In the genomic region with DNA sequence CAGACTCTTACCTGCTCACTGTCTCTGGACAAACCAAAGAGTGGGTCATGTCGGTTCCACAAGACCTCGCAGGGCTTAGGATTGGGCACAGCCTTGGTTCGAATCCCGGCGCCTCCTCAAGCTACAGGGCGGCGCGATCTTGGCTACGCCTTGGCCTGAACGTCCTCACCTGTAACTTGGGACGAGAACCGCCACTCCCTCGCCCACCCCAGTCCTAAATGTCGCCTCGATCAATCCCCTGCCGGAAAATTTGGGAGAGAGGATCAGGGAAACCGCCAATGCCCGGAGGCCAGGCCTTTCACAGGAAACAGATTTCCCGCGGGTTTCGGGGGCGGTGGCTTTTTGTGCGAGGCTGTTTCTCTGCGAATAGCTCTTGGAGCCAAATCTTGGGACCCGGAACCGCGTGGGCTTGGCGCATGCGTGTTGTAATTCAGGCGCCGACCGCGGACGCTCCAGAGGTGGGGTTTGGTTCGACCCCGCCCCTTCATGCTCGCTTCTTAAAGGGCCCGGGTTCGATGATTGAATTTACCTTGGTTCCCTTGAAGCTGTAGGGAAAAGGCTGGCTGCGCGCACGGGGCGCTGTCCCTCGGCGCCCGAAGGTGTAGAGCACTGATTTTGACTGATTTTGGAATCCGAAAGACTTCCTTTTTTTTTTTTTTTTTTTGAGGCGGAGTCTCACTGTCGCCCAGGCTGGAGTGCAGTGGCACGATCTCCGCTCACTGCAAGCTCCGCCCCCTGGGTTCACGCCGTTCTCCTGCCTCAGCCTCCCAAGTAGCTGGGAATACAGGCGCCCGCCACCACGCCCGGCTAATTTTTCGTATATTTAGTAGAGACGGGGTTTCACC, we compare ENCODE assay signal across 8 cellular contexts. TPM values are rescaled to one million over a fixed set of nuclear protein-coding genes. Genes with fewer than 3 reads are reported as not detected.
A peak's percentile ranks its signal among the peaks of the same experiment; 100 is the strongest.
DNase-seq lines count a peak whose midpoint lies in the region; ATAC-seq and TF ChIP-seq lines count a peak whose summit lies in the region.

A gene with protein sequence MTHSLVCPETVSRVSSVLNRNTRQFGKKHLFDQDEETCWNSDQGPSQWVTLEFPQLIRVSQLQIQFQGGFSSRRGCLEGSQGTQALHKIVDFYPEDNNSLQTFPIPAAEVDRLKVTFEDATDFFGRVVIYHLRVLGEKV (minus strand): TSS at position 403 of the 845 bp plus-strand sequence. CDS start 354 bp downstream, at position 49.

- H3K9me3 Mint-ChIP-seq in endodermal cell: peaks cover 3% of the 10 kb centered on the region

- H3K36me3 ChIP-seq in HUES64 (ENCODE audit: insufficient read depth, low read length) (peaks cover 23% of the 10 kb centered on the region), OCI-LY3 (replicated peaks; ENCODE audit: low read depth, low read length) (peaks cover 34% of the 10 kb centered on the region), endodermal cell (ENCODE audit: control insufficient read depth, insufficient read depth, low read length) (peaks cover 19% of the 10 kb centered on the region), mesodermal cell (ENCODE audit: control insufficient read depth, insufficient read depth, low read length) (peaks cover 34% of the 10 kb centered on the region)

- peak within 1 kb of the TSS; percentile 79 for H3K4me2 ChIP-seq in OCI-LY3 (ENCODE audit: low read length)

- peaks cover 40% of the 10 kb centered on the region for H3K27me3 ChIP-seq in HUES64 (ENCODE audit: insufficient read depth, low read length)
- no peaks in the 10 kb centered on the region for H3K27me3 ChIP-seq in OCI-LY3 (ENCODE audit: low read depth, low read length)
- H3K27me3 ChIP-seq in endodermal cell (ENCODE audit: control insufficient read depth, insufficient read depth, low read length, poor library complexity, severe bottlenecking): peaks cover 27% of the 10 kb centered on the region

- peak within 1 kb of the TSS; percentile 86 for H3K4me3 Mint-ChIP-seq in endodermal cell

- H3K4me3 ChIP-seq in HUES64 (ENCODE audit: low read length) (peak within 1 kb of the TSS; percentile 94), OCI-LY3 (ENCODE audit: low read length) (peak within 1 kb of the TSS; percentile 87), endodermal cell (ENCODE audit: low read length) (peak within 1 kb of the TSS; percentile 96), mesodermal cell (ENCODE audit: extremely low read depth, insufficient read depth, low read length, poor library complexity, severe bottlenecking) (peak within 1 kb of the TSS; percentile 50)

- peaks cover 16% of the 10 kb centered on the region for H3K79me2 ChIP-seq in OCI-LY3 (ENCODE audit: low read length)

- H4K20me1 ChIP-seq in OCI-LY3 (ENCODE audit: insufficient read depth, low read length): no peaks in the 10 kb centered on the region

- no peak within 1 kb of the TSS for H2AFZ ChIP-seq in OCI-LY3 (ENCODE audit: low read depth, low read length)

- TF ChIP-seq CTCF in C4-2B (conservative IDR thresholded peaks at IDR 0.05) (no peak), OCI-LY3 (IDR thresholded peaks at IDR 0.05; ENCODE audit: low read depth, low read length) (no peak), endodermal cell (conservative IDR thresholded peaks at IDR 0.05) (no peak)

- peak; percentile 53 for ATAC-seq in GM19455 (IDR thresholded peaks at IDR 0.05; ENCODE audit: unreplicated experiment)

- no peaks in the 10 kb centered on the region for H3K4me1 ChIP-seq in HUES64 (ENCODE audit: insufficient read depth, low read length)
- H3K4me1 ChIP-seq in OCI-LY3 (ENCODE audit: low read length): peaks cover 6% of the 10 kb centered on the region; the same call in 1 of the 2 replicates
- no peaks in the 10 kb centered on the region for H3K4me1 ChIP-seq in endodermal cell (ENCODE audit: control insufficient read depth, insufficient read depth, low read length)
- H3K4me1 ChIP-seq in mesodermal cell (ENCODE audit: control insufficient read depth, insufficient read depth, low read length, poor library complexity, severe bottlenecking): no peaks in the 10 kb centered on the region

- H3K27me3 Mint-ChIP-seq in endodermal cell (ENCODE audit: insufficient read depth): peaks cover 35% of the 10 kb centered on the region

- 7% methylated on average over 60 of the region's 60 CpGs for WGBS in HUES64
- 11 to 18% methylated on average over 23 to 60 of the region's 60 CpGs for WGBS in endodermal cell (ENCODE audit: insufficient coverage in 1 of 2, insufficient read length in 1 of 2), 2 experiments
- WGBS in mesodermal cell (ENCODE audit: insufficient coverage in 2 of 2), 2 experiments: 12 to 13% methylated on average over 41 to 56 of the region's 60 CpGs

- H3K9ac ChIP-seq in HUES64 (ENCODE audit: low read depth, low read length): peak within 1 kb of the TSS; percentile 89
- peak within 1 kb of the TSS; percentile 72 for H3K9ac ChIP-seq in OCI-LY3 (ENCODE audit: low read length)
- H3K9ac ChIP-seq in endodermal cell (ENCODE audit: extremely low read depth, low read length, poor library complexity, severe bottlenecking): peak within 1 kb of the TSS; percentile 72

- H3K27ac Mint-ChIP-seq in endodermal cell: peak within 1 kb of the TSS; percentile 94

- H3K4me1 Mint-ChIP-seq in endodermal cell: peaks cover 12% of the 10 kb centered on the region

- H3K27ac ChIP-seq in C4-2B (peak within 1 kb of the TSS; percentile 87), HUES64 (ENCODE audit: low read depth, low read length) (peak within 1 kb of the TSS; percentile 57), OCI-LY3 (ENCODE audit: low read length) (peak within 1 kb of the TSS; percentile 51), endodermal cell (ENCODE audit: low read depth, low read length) (peak within 1 kb of the TSS; percentile 24), mesodermal cell (ENCODE audit: low read depth, low read length, severe bottlenecking) (peak within 1 kb of the TSS; percentile 26)

- DNase-seq in activated CD8-positive, alpha-beta memory T cell treated with anti-CD3 and anti-CD28 coated beads, Interleukin-2, amount 50 U/mL, for 4 hours: peak; percentile 93
- DNase-seq in endodermal cell: peak; percentile 93
- DNase-seq in stimulated activated CD8-positive, alpha-beta memory T cell treated with anti-CD3 and anti-CD28 coated beads, Interleukin-15, amount 100 ng/mL, for 24 hours (ENCODE audit: low read depth): peak; percentile 81

- H3K36me3 Mint-ChIP-seq in endodermal cell (ENCODE audit: low read depth): peaks cover 25% of the 10 kb centered on the region

- H3K9me3 ChIP-seq in HUES64 (ENCODE audit: insufficient read depth, low read depth, low read length) (no peaks in the 10 kb centered on the region), OCI-LY3 (ENCODE audit: insufficient read depth, low read length) (no peaks in the 10 kb centered on the region), endodermal cell (ENCODE audit: control insufficient read depth, low read length) (no peaks in the 10 kb centered on the region), mesodermal cell (ENCODE audit: control insufficient read depth, low read length) (no peaks in the 10 kb centered on the region)

RNA-seq across cellular contexts. Expression of the gene that starts here (rescaled TPM):
- polyA plus RNA-seq in HUES64 (2013, experiment 1 of 2): 9.9 TPM
- polyA plus RNA-seq in HUES64 (2013, experiment 2 of 2): 9.6 TPM
- total RNA-seq in endodermal cell: 10 to 100 TPM; 14.7 to 17.2 TPM
- 9.3 TPM for polyA plus RNA-seq in endodermal cell (2013, experiment 1 of 2)
- polyA plus RNA-seq in endodermal cell (2013, experiment 2 of 2): 9.3 TPM
- 6.2 TPM for polyA plus RNA-seq in mesodermal cell (2013, experiment 1 of 2)
- 5.0 TPM for polyA plus RNA-seq in mesodermal cell (2013, experiment 2 of 2)

Comparison
In these comparisons a context has a peak if more than half of its experiments do, and no peak if none do; other contexts are left out.
1. Peak in every context shown above with its lines: DNase-seq, ATAC-seq, H3K4me3 ChIP-seq and H3K27ac ChIP-seq.
2. H3K27ac ChIP-seq: peak in every context shown above with its lines; median percentile 87 in C4-2B; 57 in HUES64; 51 in OCI-LY3; 26 in mesodermal cell; 24 in endodermal cell.